8 cellular contexts compared by ENCODE assay signal in genomic region chr15:62389887-62390792, GRCh38. TPM values are rescaled to one million over a fixed set of nuclear protein-coding genes. Genes with fewer than 3 reads are reported as not detected.
DNase-seq lines count a peak whose midpoint lies in the region; ATAC-seq and TF ChIP-seq lines count a peak whose summit lies in the region.

Gene TLN2, plus strand, starts transcription at chr15:62390550.

- H3K4me3 Mint-ChIP-seq in activated naive CD8-positive, alpha-beta T cell, result peak within 1 kb of the TSS; percentile 96

- H2AFZ ChIP-seq in osteoblast (ENCODE audit: low read length), result peak within 1 kb of the TSS; percentile 95

- H3K9me3 ChIP-seq in SK-N-MC (ENCODE audit: low read depth, low read length), result no peaks in the 10 kb centered on the region
- H3K9me3 ChIP-seq in osteoblast (ENCODE audit: low read depth, low read length), result no peaks in the 10 kb centered on the region
- no peaks in the 10 kb centered on the region for H3K9me3 ChIP-seq in upper lobe of left lung

- intact Hi-C loops in head of caudate nucleus (cut with DNase I), result loop anchor here (10.0 kb wide), 1 partner anchor 355 kb away; no protein-coding TSS in a partner anchor

- H3K36me3 Mint-ChIP-seq in activated naive CD8-positive, alpha-beta T cell, result no peaks in the 10 kb centered on the region

- WGBS in upper lobe of left lung, 2 donors, result 0 to 1% methylated on average over 19 to 70 of the region's 74 CpGs

- no peak for TF ChIP-seq CTCF in osteoblast (IDR thresholded peaks at IDR 0.05; ENCODE audit: extremely low read depth, low read depth, low read length)
- peak in 1 of 6 experiments; percentile 15 for TF ChIP-seq CTCF in upper lobe of left lung (IDR thresholded peaks at IDR 0.05)

- H3K27ac ChIP-seq in SK-N-MC (no peak within 1 kb of the TSS), osteoblast (ENCODE audit: low read depth, low read length) (peak within 1 kb of the TSS; percentile 86), upper lobe of left lung (peak within 1 kb of the TSS; percentile 69 to 83 (median 76))

- peaks cover 22% of the 10 kb centered on the region for H3K4me1 ChIP-seq in osteoblast (ENCODE audit: insufficient read depth, low read length)
- peaks cover 12 to 28% (median 17%) of the 10 kb centered on the region in 4 donors for H3K4me1 ChIP-seq in upper lobe of left lung

- H3K4me1 Mint-ChIP-seq in activated naive CD8-positive, alpha-beta T cell (ENCODE audit: low read depth), result peaks cover 15% of the 10 kb centered on the region

- H3K4me2 ChIP-seq in osteoblast (ENCODE audit: insufficient read depth, low read length), result peak within 1 kb of the TSS; percentile 99

- H3K27ac Mint-ChIP-seq in activated naive CD8-positive, alpha-beta T cell, result peak within 1 kb of the TSS; percentile 85

- H3K27me3 Mint-ChIP-seq in activated naive CD8-positive, alpha-beta T cell, result peaks cover 13% of the 10 kb centered on the region

- H3K4me3 ChIP-seq in SK-N-MC (peak within 1 kb of the TSS; percentile 96), osteoblast (ENCODE audit: insufficient read depth, low read length) (peak within 1 kb of the TSS; percentile 98), upper lobe of left lung (peak within 1 kb of the TSS; percentile 74 to 95 (median 90))

- peaks cover 39% of the 10 kb centered on the region for H3K79me2 ChIP-seq in osteoblast (ENCODE audit: insufficient read depth, low read length)

- DNase-seq in EL, result peak; percentile 76
- DNase-seq in HuH-7 (ENCODE audit: low spot score), result peak; percentile 75
- DNase-seq in SK-N-MC (ENCODE audit: low read depth, low spot score), result no peak
- DNase-seq in head of caudate nucleus, result peak; percentile 17 to 87 (median 74)
- peak; percentile 99 for DNase-seq in osteoblast (ENCODE audit: insufficient read length, low spot score, missing footprints)
- DNase-seq in upper lobe of left lung, result peak; percentile 56 to 95

- no peaks in the 10 kb centered on the region for H3K9me3 Mint-ChIP-seq in activated naive CD8-positive, alpha-beta T cell (ENCODE audit: low read depth)

- no peaks in the 10 kb centered on the region for H3K27me3 ChIP-seq in osteoblast (ENCODE audit: insufficient read depth, low read length)
- H3K27me3 ChIP-seq in upper lobe of left lung, result no peaks in the 10 kb centered on the region

- ATAC-seq in GM21528 (IDR thresholded peaks at IDR 0.05; ENCODE audit: low FRiP score, unreplicated experiment), result peak; percentile 88
- peak; percentile 83 to 96 for ATAC-seq in upper lobe of left lung (ENCODE audit: low FRiP score in 2 of 2)

- TF ChIP-seq EP300 in upper lobe of left lung (IDR thresholded peaks at IDR 0.05), result no peak

- no peaks in the 10 kb centered on the region for H4K20me1 ChIP-seq in osteoblast (ENCODE audit: insufficient read depth, low read length)

- H3K9ac ChIP-seq in SK-N-MC (ENCODE audit: insufficient read length), result peak within 1 kb of the TSS; percentile 96

- TF ChIP-seq POLR2A in upper lobe of left lung (IDR thresholded peaks at IDR 0.05), result peak in 3 of 4 donors; percentile 71 to 87 (median 73)

- H3K36me3 ChIP-seq in SK-N-MC (ENCODE audit: insufficient read depth, low read length) (no peaks in the 10 kb centered on the region), osteoblast (ENCODE audit: insufficient read depth, low read length) (no peaks in the 10 kb centered on the region), upper lobe of left lung (no peaks in the 10 kb centered on the region)

RNA-seq across cellular contexts. Expression of gene TLN2, which starts in this region (rescaled TPM):
- total RNA-seq in osteoblast, result 32.6 and 35.9 TPM in 2 replicates
- total RNA-seq in upper lobe of left lung, result 10 to 100 TPM in 4 of 6 donors, 1 to 10 TPM in 2; 5.1 to 17.8 (median 10.9) TPM
